In genomic region chr5:119367502-119368237, GRCh38 we compare ENCODE assay signal across 8 cellular contexts. TPM values are rescaled to one million over a fixed set of nuclear protein-coding genes. Genes with fewer than 3 reads are reported as not detected.
A peak's percentile ranks its signal among the peaks of the same experiment; 100 is the strongest.
DNase-seq lines count a peak whose midpoint lies in the region; ATAC-seq and TF ChIP-seq lines count a peak whose summit lies in the region.

No MANE protein-coding gene starts in this region.

- peak overlapping the region; percentile 90 for H3K27ac Mint-ChIP-seq in MCF 10A (ENCODE audit: low read depth, unreplicated experiment)
- peak overlapping the region; percentile 88 for H3K27ac Mint-ChIP-seq in activated T-helper 17 cell treated with anti-CD3 and anti-CD28 coated beads, Interleukin-2, amount 50 U/mL, for 72 hours

- TF ChIP-seq CTCF in MCF 10A (IDR thresholded peaks at IDR 0.05; ENCODE audit: unreplicated experiment) = no peak
- no peak for TF ChIP-seq CTCF in breast epithelium (IDR thresholded peaks at IDR 0.05)

- H3K9ac ChIP-seq in skeletal muscle satellite cell (ENCODE audit: low read depth, low read length) = no peak overlapping the region

- H3K4me1 Mint-ChIP-seq in MCF 10A (ENCODE audit: insufficient read depth, unreplicated experiment) = peaks cover 47% of the 10 kb centered on the region
- H3K4me1 Mint-ChIP-seq in activated T-helper 17 cell treated with anti-CD3 and anti-CD28 coated beads, Interleukin-2, amount 50 U/mL, for 72 hours = peaks cover 57% of the 10 kb centered on the region

- H3K4me3 ChIP-seq in breast epithelium (no peak overlapping the region), skeletal muscle satellite cell (ENCODE audit: low read length) (no peak overlapping the region)

- DNase-seq in MCF 10A (ENCODE audit: unreplicated experiment) = peak; percentile 81
- no peak for DNase-seq in breast epithelium (ENCODE audit: low spot score in 2 of 2)
- DNase-seq in NCI-H526 treated with DMSO at 0.1 percent for 48 hours (lab: John Stamatoyannopoulos, UW) = no peak
- no peak for DNase-seq in NCI-H187 (lab: John Stamatoyannopoulos, UW)
- no peak for DNase-seq in SKM-1 treated with dmso at 0.1 percent for 144 hours (lab: John Stamatoyannopoulos, UW; ENCODE audit: unreplicated experiment)

- H3K4me2 ChIP-seq in skeletal muscle satellite cell (ENCODE audit: low read length) = peak overlapping the region; percentile 37

- intact Hi-C loops in MCF 10A (cut with micrococcal nuclease) = no loop called here
- intact Hi-C loops in breast epithelium (cut with DNase I; ENCODE audit: low total_unique reads) = no loop called here

- TF ChIP-seq POLR2A in breast epithelium (IDR thresholded peaks at IDR 0.05) = no peak

- H3K27me3 ChIP-seq in breast epithelium (no peaks in the 10 kb centered on the region), skeletal muscle satellite cell (ENCODE audit: control insufficient read depth, insufficient read depth, low read length) (no peaks in the 10 kb centered on the region)

- peak overlapping the region; percentile 45 for H3K4me3 Mint-ChIP-seq in MCF 10A (ENCODE audit: unreplicated experiment)
- peak overlapping the region; percentile 85 for H3K4me3 Mint-ChIP-seq in activated T-helper 17 cell treated with anti-CD3 and anti-CD28 coated beads, Interleukin-2, amount 50 U/mL, for 72 hours

- no peaks in the 10 kb centered on the region for H3K27me3 Mint-ChIP-seq in MCF 10A (ENCODE audit: insufficient read depth, unreplicated experiment)
- no peaks in the 10 kb centered on the region for H3K27me3 Mint-ChIP-seq in activated T-helper 17 cell treated with anti-CD3 and anti-CD28 coated beads, Interleukin-2, amount 50 U/mL, for 72 hours

- peak; percentile 74 for ATAC-seq in HG03139 (IDR thresholded peaks at IDR 0.05; ENCODE audit: unreplicated experiment)
- peak; percentile 77 for ATAC-seq in activated T-helper 17 cell treated with anti-CD3 and anti-CD28 coated beads, Interleukin-2, amount 50 U/mL, for 72 hours (replicated peaks)

- H3K9me3 Mint-ChIP-seq in MCF 10A (ENCODE audit: unreplicated experiment) = no peaks in the 10 kb centered on the region
- H3K9me3 Mint-ChIP-seq in activated T-helper 17 cell treated with anti-CD3 and anti-CD28 coated beads, Interleukin-2, amount 50 U/mL, for 72 hours = no peaks in the 10 kb centered on the region

- H3K36me3 ChIP-seq in breast epithelium = no peaks in the 10 kb centered on the region
- no peaks in the 10 kb centered on the region for H3K36me3 ChIP-seq in skeletal muscle satellite cell (ENCODE audit: insufficient read depth, low read length)

- H3K27ac ChIP-seq in breast epithelium = no peak overlapping the region

- H3K4me1 ChIP-seq in breast epithelium (peaks cover 3 to 5% of the 10 kb centered on the region in 2 donors), skeletal muscle satellite cell (ENCODE audit: control insufficient read depth, insufficient read depth, low read length) (peaks cover 42% of the 10 kb centered on the region)

- H3K9me3 ChIP-seq in breast epithelium (no peaks in the 10 kb centered on the region), skeletal muscle satellite cell (replicated peaks; ENCODE audit: low read length) (no peaks in the 10 kb centered on the region)

- no TSS peak for BruUV-seq in MCF 10A (replicated peaks; lab: Mats Ljungman, UMichigan)

- CTCF ChIA-PET in MCF 10A (lab: Yijun Ruan, JAX) = interaction anchor here (0.7 to 9.4 kb wide), 4 partner anchors 11 to 43 kb away, joined by 5 to 132 read pairs (median 8); no protein-coding TSS in a partner anchor

- POLR2A ChIA-PET in MCF 10A (lab: Yijun Ruan, JAX) = interaction anchor here (0.7 to 21.8 kb wide), 13 partner anchors 11 to 297 kb away, joined by 3 to 492 read pairs (median 10); partner anchors contain the start of genes DMXL1 and TNFAIP8

- H3K36me3 Mint-ChIP-seq in MCF 10A (ENCODE audit: insufficient read depth, unreplicated experiment) = peaks cover 32% of the 10 kb centered on the region
- peaks cover 95% of the 10 kb centered on the region for H3K36me3 Mint-ChIP-seq in activated T-helper 17 cell treated with anti-CD3 and anti-CD28 coated beads, Interleukin-2, amount 50 U/mL, for 72 hours (ENCODE audit: low read depth)

RNA-seq across cellular contexts. Expression of gene TNFAIP8, which starts 11.9 kb away (rescaled TPM):
- total RNA-seq in MCF 10A (2022) = 13.0 and 16.2 TPM in 2 replicates
- total RNA-seq in breast epithelium = 100 to 1,000 TPM in 1 of 3 donors, 10 to 100 TPM in 2; 35.4 to 167 (median 37.3) TPM
- 100 to 1,000 TPM; 129 to 170 TPM for total RNA-seq in activated T-helper 17 cell treated with anti-CD3 and anti-CD28 coated beads, Interleukin-2, amount 50 U/mL, for 72 hours
- total RNA-seq in skeletal muscle satellite cell (2012; rRNA removed) = 20.5 and 25.1 TPM in 2 replicates
